In the genomic region with DNA sequence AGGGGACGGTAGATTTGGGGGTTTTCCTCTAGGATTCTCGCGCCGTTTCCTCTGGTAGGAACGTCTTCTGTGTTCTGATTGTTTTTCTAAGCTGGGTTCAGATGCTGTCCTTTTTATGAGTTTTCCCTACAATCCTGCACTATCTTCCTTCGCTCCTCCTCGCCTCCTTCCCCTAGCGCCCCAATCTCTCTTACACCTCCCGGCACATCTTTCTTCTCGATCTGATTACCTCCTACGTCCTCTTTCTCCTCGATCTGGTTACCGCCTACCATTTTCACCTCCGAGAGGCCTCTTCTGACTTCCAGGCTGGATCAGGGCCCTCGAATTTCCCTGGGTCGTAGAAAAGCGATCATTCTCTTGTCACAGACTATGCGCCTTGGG, we compare ENCODE assay signal across 1 cellular context.
TF ChIP-seq lines count a peak whose summit lies in the region.

No MANE protein-coding gene starts in this region.

TF ChIP-seq in HepG2, 621 proteins besides CTCF, POLR2A, EP300 and RAD21:
- TF ChIP-seq ZSCAN30 (CRISPR knock-in tag; IDR thresholded peaks at IDR 0.05): no peak
- TF ChIP-seq KDM5A (IDR thresholded peaks at IDR 0.05; ENCODE audit: borderline replicate concordance, low read length): peak; percentile 3; the same call in 1 of the 2 replicates
- no peak for TF ChIP-seq HOMEZ (CRISPR knock-in tag; IDR thresholded peaks at IDR 0.05; ENCODE audit: low read depth)
- peak; percentile 5; the same call in 1 of the 2 replicates for TF ChIP-seq RFXANK (CRISPR knock-in tag; IDR thresholded peaks at IDR 0.05)
- TF ChIP-seq DPF2 (CRISPR knock-in tag; IDR thresholded peaks at IDR 0.05; ENCODE audit: borderline replicate concordance, low read depth): 0 out of 2 replicates have a peak, but pooled peaks have one; percentile 5
- TF ChIP-seq, protein P1, sequence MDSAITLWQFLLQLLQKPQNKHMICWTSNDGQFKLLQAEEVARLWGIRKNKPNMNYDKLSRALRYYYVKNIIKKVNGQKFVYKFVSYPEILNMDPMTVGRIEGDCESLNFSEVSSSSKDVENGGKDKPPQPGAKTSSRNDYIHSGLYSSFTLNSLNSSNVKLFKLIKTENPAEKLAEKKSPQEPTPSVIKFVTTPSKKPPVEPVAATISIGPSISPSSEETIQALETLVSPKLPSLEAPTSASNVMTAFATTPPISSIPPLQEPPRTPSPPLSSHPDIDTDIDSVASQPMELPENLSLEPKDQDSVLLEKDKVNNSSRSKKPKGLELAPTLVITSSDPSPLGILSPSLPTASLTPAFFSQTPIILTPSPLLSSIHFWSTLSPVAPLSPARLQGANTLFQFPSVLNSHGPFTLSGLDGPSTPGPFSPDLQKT (CRISPR knock-in tag; IDR thresholded peaks at IDR 0.05; ENCODE audit: borderline replicate concordance): no peak
- TF ChIP-seq THRA (CRISPR knock-in tag; IDR thresholded peaks at IDR 0.05; ENCODE audit: borderline replicate concordance): no peak
- TF ChIP-seq SP140L (CRISPR knock-in tag; IDR thresholded peaks at IDR 0.05; ENCODE audit: borderline replicate concordance): no peak
- TF ChIP-seq NR2F6 (IDR thresholded peaks at IDR 0.05): no peak
- TF ChIP-seq NR2F6 (CRISPR knock-in tag; IDR thresholded peaks at IDR 0.05): no peak
- no peak for TF ChIP-seq ZBTB4 (CRISPR knock-in tag; IDR thresholded peaks at IDR 0.05; ENCODE audit: borderline replicate concordance)
- 0 out of 2 replicates have a peak, but pooled peaks have one; percentile 2 for TF ChIP-seq THAP9 (CRISPR knock-in tag; IDR thresholded peaks at IDR 0.05; ENCODE audit: borderline replicate concordance)
- TF ChIP-seq RORA (CRISPR knock-in tag; IDR thresholded peaks at IDR 0.05): no peak
